ENCODE assay signal across 34 cellular contexts in genomic region chr1:110165761-110166231, GRCh38. TPM values are rescaled to one million over a fixed set of nuclear protein-coding genes. Genes with fewer than 3 reads are reported as not detected.
"Had no signal": no experiment of that assay in that cellular context is flagged by ENCODE, and none has a peak within 500 bp of the region (broad histone marks: within the 10 kb centered on the region; RNA-seq: fewer than 3 reads in every experiment).

No MANE protein-coding gene starts in this region.

- H3K4me1 Mint-ChIP-seq: activated B cell treated with CpG ODN at 0.5 μM for 24 hours; activated CD4-positive, alpha-beta T cell treated with anti-CD3 and anti-CD28 coated beads, Interleukin-2, amount 10 ng/mL, durations not matched to agents 24 days and 14 days; activated CD8-positive, alpha-beta memory T cell treated with anti-CD3 and anti-CD28 coated beads, Interleukin-2, amount 10 ng/mL, durations not matched to agents 7 days and 5 days; activated naive CD4-positive, alpha-beta T cell treated with anti-CD3 and anti-CD28 coated beads, Interleukin-2, amount 50 U/mL, for 24 hours; activated naive CD8-positive, alpha-beta T cell treated with anti-CD3 and anti-CD28 coated beads, Interleukin-2, amount 50 U/mL, for 24 hours had no signal

- H3K9me3 Mint-ChIP-seq: activated B cell treated with CpG ODN at 0.5 μM for 24 hours; activated CD4-positive, alpha-beta T cell treated with anti-CD3 and anti-CD28 coated beads, Interleukin-2, amount 10 ng/mL, durations not matched to agents 24 days and 14 days; activated naive CD4-positive, alpha-beta T cell treated with anti-CD3 and anti-CD28 coated beads, Interleukin-2, amount 50 U/mL, for 24 hours; activated naive CD8-positive, alpha-beta T cell treated with anti-CD3 and anti-CD28 coated beads, Interleukin-2, amount 50 U/mL, for 24 hours; activated T-cell treated with anti-CD3 and anti-CD28 coated beads, Interleukin-2, amount 50 U/mL, for 24 hours; activated T-helper 1 cell treated with anti-CD3 and anti-CD28 coated beads, Interleukin-12 subunit alpha, Interleukin-12 subunit beta, Interleukin-2, Interleukin-4 antibody, amounts not matched to agents 30 ng/mL and 10 ng/mL and 1 ng/mL, durations not matched to agents 14 hours and 24 hours and 36 hours; brain; T-helper 2 cell treated with Interferon-gamma antibody and Interleukin-4, amounts not matched to agents 5 μg/mL and 100 μg/mL, for 36 hours had no signal

- H3K4me3 Mint-ChIP-seq: activated B cell treated with CpG ODN at 0.5 μM for 24 hours; activated CD4-positive, alpha-beta T cell treated with anti-CD3 and anti-CD28 coated beads, Interleukin-2, amount 10 ng/mL, durations not matched to agents 24 days and 14 days; activated CD8-positive, alpha-beta memory T cell treated with anti-CD3 and anti-CD28 coated beads, Interleukin-2, amount 10 ng/mL, durations not matched to agents 7 days and 5 days; activated naive CD4-positive, alpha-beta T cell treated with anti-CD3 and anti-CD28 coated beads, Interleukin-2, amount 50 U/mL, for 24 hours; activated naive CD8-positive, alpha-beta T cell treated with anti-CD3 and anti-CD28 coated beads, Interleukin-2, amount 50 U/mL, for 24 hours; activated T-cell treated with anti-CD3 and anti-CD28 coated beads, Interleukin-2, amount 50 U/mL, for 24 hours; activated T-helper 1 cell treated with anti-CD3 and anti-CD28 coated beads, Interleukin-12 subunit alpha, Interleukin-12 subunit beta, Interleukin-2, Interleukin-4 antibody, amounts not matched to agents 30 ng/mL and 10 ng/mL and 1 ng/mL, durations not matched to agents 14 hours and 24 hours and 36 hours; brain; T-helper 2 cell treated with Interferon-gamma antibody and Interleukin-4, amounts not matched to agents 5 μg/mL and 100 μg/mL, for 36 hours had no signal

- H3K4me3 ChIP-seq: colonic mucosa, SJSA1 had no signal

- DNase-seq: activated B cell treated with CpG ODN at 0.5 μM for 24 hours; activated CD4-positive, alpha-beta T cell treated with anti-CD3 and anti-CD28 coated beads for 1 hour; activated CD4-positive, alpha-beta T cell treated with anti-CD3 and anti-CD28 coated beads, Interleukin-2, amount 10 ng/mL, durations not matched to agents 24 days and 14 days; activated CD4-positive, alpha-beta T cell treated with anti-CD3 and anti-CD28 coated beads, Interleukin-2, amount 50 U/mL, for 48 hours; activated CD8-positive, alpha-beta memory T cell treated with anti-CD3 and anti-CD28 coated beads, Interleukin-2, amount 10 ng/mL, durations not matched to agents 7 days and 5 days; activated effector memory CD4-positive, alpha-beta T cell treated with Interleukin-2 at 50 U/mL for 16 hours; activated naive CD4-positive, alpha-beta T cell; activated naive CD8-positive, alpha-beta T cell treated with anti-CD3 and anti-CD28 coated beads, Interleukin-2, amount 50 U/mL, for 24 hours; activated T-cell treated with anti-CD3 and anti-CD28 coated beads, Interleukin-2, amount 50 U/mL, for 24 hours; amniotic stem cell; cerebellar nuclear complex; colonic mucosa; Kasumi-1; KBM-7; NCI-H1092; NCI-H1417; NCI-H2029; NCI-H446; NCI-H524; NCI-H748 treated with DMSO at 0.1 percent for 48 hours; OCI-M1; RPMI8226; SHP77; SW 1271 had no signal

- ATAC-seq: activated CD8-positive, alpha-beta memory T cell treated with anti-CD3 and anti-CD28 coated beads, Interleukin-2, amount 10 ng/mL, durations not matched to agents 7 days and 5 days; activated naive CD8-positive, alpha-beta T cell treated with anti-CD3 and anti-CD28 coated beads, Interleukin-2, amount 50 U/mL, for 24 hours; Panc1; SK-N-SH treated with all-trans-retinoic acid at 6 μM for 48 hours had no signal

- H3K27me3 ChIP-seq: colonic mucosa, SJSA1 had no signal

- H3K27ac ChIP-seq: colonic mucosa, SJSA1 had no signal

- H3K27ac Mint-ChIP-seq: activated B cell treated with CpG ODN at 0.5 μM for 24 hours; activated CD4-positive, alpha-beta T cell treated with anti-CD3 and anti-CD28 coated beads, Interleukin-2, amount 10 ng/mL, durations not matched to agents 24 days and 14 days; activated CD8-positive, alpha-beta memory T cell treated with anti-CD3 and anti-CD28 coated beads, Interleukin-2, amount 10 ng/mL, durations not matched to agents 7 days and 5 days; activated naive CD4-positive, alpha-beta T cell treated with anti-CD3 and anti-CD28 coated beads, Interleukin-2, amount 50 U/mL, for 24 hours; activated naive CD8-positive, alpha-beta T cell treated with anti-CD3 and anti-CD28 coated beads, Interleukin-2, amount 50 U/mL, for 24 hours; activated T-cell treated with anti-CD3 and anti-CD28 coated beads, Interleukin-2, amount 50 U/mL, for 24 hours; activated T-helper 1 cell treated with anti-CD3 and anti-CD28 coated beads, Interleukin-12 subunit alpha, Interleukin-12 subunit beta, Interleukin-2, Interleukin-4 antibody, amounts not matched to agents 30 ng/mL and 10 ng/mL and 1 ng/mL, durations not matched to agents 14 hours and 24 hours and 36 hours; T-helper 2 cell treated with Interferon-gamma antibody and Interleukin-4, amounts not matched to agents 5 μg/mL and 100 μg/mL, for 36 hours had no signal

- H3K27me3 Mint-ChIP-seq: activated CD4-positive, alpha-beta T cell treated with anti-CD3 and anti-CD28 coated beads, Interleukin-2, amount 10 ng/mL, durations not matched to agents 24 days and 14 days; activated naive CD4-positive, alpha-beta T cell treated with anti-CD3 and anti-CD28 coated beads, Interleukin-2, amount 50 U/mL, for 24 hours had no signal

- H3K36me3 Mint-ChIP-seq: activated CD8-positive, alpha-beta memory T cell treated with anti-CD3 and anti-CD28 coated beads, Interleukin-2, amount 10 ng/mL, durations not matched to agents 7 days and 5 days; activated naive CD4-positive, alpha-beta T cell treated with anti-CD3 and anti-CD28 coated beads, Interleukin-2, amount 50 U/mL, for 24 hours; brain had no signal

RNA-seq across cellular contexts. Expression of gene SLC6A17, which starts 15.5 kb away (rescaled TPM):
- total RNA-seq: activated B cell treated with CpG ODN at 0.5 μM for 24 hours; activated CD8-positive, alpha-beta memory T cell treated with anti-CD3 and anti-CD28 coated beads, Interleukin-2, amount 10 ng/mL, durations not matched to agents 7 days and 5 days; T-helper 1 cell treated with Interleukin-12 subunit alpha and Interleukin-12 subunit beta and Interleukin-4 antibody, amounts not matched to agents 30 ng/mL and 1 ng/mL, for 36 hours had no signal

RNA-seq across cellular contexts. Expression of gene UBL4B, which starts 53.6 kb away (rescaled TPM):
- total RNA-seq: activated B cell treated with CpG ODN at 0.5 μM for 24 hours; activated CD4-positive, alpha-beta T cell treated with anti-CD3 and anti-CD28 coated beads, Interleukin-2, amount 10 ng/mL, durations not matched to agents 24 days and 14 days; activated CD8-positive, alpha-beta memory T cell treated with anti-CD3 and anti-CD28 coated beads, Interleukin-2, amount 10 ng/mL, durations not matched to agents 7 days and 5 days; activated T-helper 1 cell treated with anti-CD3 and anti-CD28 coated beads, Interleukin-12 subunit alpha, Interleukin-12 subunit beta, Interleukin-2, Interleukin-4 antibody, amounts not matched to agents 30 ng/mL and 10 ng/mL and 1 ng/mL, durations not matched to agents 14 hours and 24 hours and 36 hours; astrocyte; colonic mucosa; M059J; SJSA1; T-helper 1 cell treated with Interleukin-12 subunit alpha and Interleukin-12 subunit beta and Interleukin-4 antibody, amounts not matched to agents 30 ng/mL and 1 ng/mL, for 36 hours had no signal
